ENCODE assay signal across 8 cellular contexts in the genomic region with DNA sequence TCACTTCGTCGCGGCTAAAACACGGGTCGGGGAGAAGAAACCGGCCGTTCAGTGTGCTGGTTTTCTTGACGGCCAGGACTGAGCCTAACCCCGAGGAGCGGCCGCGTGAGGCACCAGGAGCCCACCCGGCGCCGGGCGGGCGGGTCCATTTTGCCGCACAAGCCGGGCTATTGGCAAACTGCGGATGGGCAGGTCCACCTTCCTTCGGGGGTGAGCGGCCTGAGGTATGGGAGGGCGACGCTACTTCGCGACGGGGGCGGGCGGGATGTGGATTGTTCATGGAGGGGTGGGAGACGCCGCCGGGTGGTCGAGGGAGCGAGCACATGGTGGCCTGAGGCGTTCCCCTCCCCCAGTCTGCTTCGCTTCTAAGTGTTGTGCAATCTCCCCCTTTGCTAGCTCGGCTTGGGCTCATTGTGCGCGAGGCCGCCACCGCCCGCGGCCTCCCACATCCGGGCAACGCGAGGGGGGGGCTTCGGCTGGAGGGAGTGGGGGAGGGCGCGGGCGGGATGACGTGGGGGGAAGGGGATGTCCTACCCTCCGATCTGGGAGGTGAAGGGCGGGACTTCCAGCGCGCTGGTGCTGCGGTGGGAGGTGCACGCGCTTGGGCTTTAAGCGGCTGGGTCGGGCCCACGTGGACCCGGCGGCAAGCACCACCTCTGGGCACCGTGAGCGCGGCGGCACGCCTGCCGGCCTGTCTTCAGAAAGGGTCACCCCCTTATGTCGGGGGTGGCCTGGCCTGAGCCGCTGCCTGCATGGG. TPM values are rescaled to one million over a fixed set of nuclear protein-coding genes. Genes with fewer than 3 reads are reported as not detected.
DNase-seq lines count a peak whose midpoint lies in the region; ATAC-seq and TF ChIP-seq lines count a peak whose summit lies in the region.

No MANE protein-coding gene starts in this region.

- H3K9ac ChIP-seq in SK-N-MC (ENCODE audit: insufficient read length): peak overlapping the region; percentile 100

- DNase-seq in LNCaP clone FGC (ENCODE audit: low read depth) (no peak), SK-N-MC (ENCODE audit: low read depth, low spot score) (no peak), globus pallidus (ENCODE audit: low spot score) (peak; percentile 92), occipital lobe (lab: John Stamatoyannopoulos, UW) (peak; percentile 86), substantia nigra (lab: John Stamatoyannopoulos, UW) (peak; percentile 46 to 93 (median 82))
- peak; percentile 95 for DNase-seq in activated naive CD4-positive, alpha-beta T cell treated with anti-CD3 and anti-CD28 coated beads, Interleukin-2, amount 10 ng/mL, durations not matched to agents 7 days and 5 days

- H3K27ac ChIP-seq in SK-N-MC (peak overlapping the region; percentile 98), substantia nigra (ENCODE audit: low read depth, low read length, poor library complexity, severe bottlenecking) (peak overlapping the region; percentile 97)

- CTCF ChIA-PET in activated naive CD4-positive, alpha-beta T cell treated with anti-CD3 and anti-CD28 coated beads, Interleukin-2, amount 10 ng/mL, durations not matched to agents 7 days and 5 days (lab: Charles Lee): interaction anchor here (1.7 to 1.9 kb wide), 2 partner anchors 13 to 16 kb away, joined by 5 to 9 read pairs; partner anchors contain the start of gene SENP3

- H3K36me3 ChIP-seq in SK-N-MC (ENCODE audit: insufficient read depth, low read length): peaks cover 81% of the 10 kb centered on the region

- H3K27me3 Mint-ChIP-seq in activated naive CD4-positive, alpha-beta T cell treated with anti-CD3 and anti-CD28 coated beads, Interleukin-2, amount 10 ng/mL, durations not matched to agents 7 days and 5 days: peaks cover 9% of the 10 kb centered on the region

- no peak for ATAC-seq in HG02678 (IDR thresholded peaks at IDR 0.05; ENCODE audit: unreplicated experiment)

- no peaks in the 10 kb centered on the region for H3K9me3 ChIP-seq in SK-N-MC (ENCODE audit: low read depth, low read length)

- peak overlapping the region; percentile 94 for H3K4me3 Mint-ChIP-seq in activated naive CD4-positive, alpha-beta T cell treated with anti-CD3 and anti-CD28 coated beads, Interleukin-2, amount 10 ng/mL, durations not matched to agents 7 days and 5 days

- peak overlapping the region; percentile 99 for H3K4me3 ChIP-seq in LNCaP clone FGC (ENCODE audit: low read depth, low read length)
- peak overlapping the region; percentile 99 for H3K4me3 ChIP-seq in SK-N-MC

- H3K9me3 Mint-ChIP-seq in activated naive CD4-positive, alpha-beta T cell treated with anti-CD3 and anti-CD28 coated beads, Interleukin-2, amount 10 ng/mL, durations not matched to agents 7 days and 5 days: no peaks in the 10 kb centered on the region

- peak; percentile 47 for TF ChIP-seq POLR2A in GM15510 (IDR thresholded peaks at IDR 0.05; ENCODE audit: borderline replicate concordance, extremely low read depth, insufficient read length)

- TF ChIP-seq CTCF in LNCaP clone FGC (IDR thresholded peaks at IDR 0.05; ENCODE audit: control insufficient read depth, extremely low read depth, insufficient read depth): no peak

- H3K36me3 Mint-ChIP-seq in activated naive CD4-positive, alpha-beta T cell treated with anti-CD3 and anti-CD28 coated beads, Interleukin-2, amount 10 ng/mL, durations not matched to agents 7 days and 5 days: peaks cover 79% of the 10 kb centered on the region

- H3K4me1 Mint-ChIP-seq in activated naive CD4-positive, alpha-beta T cell treated with anti-CD3 and anti-CD28 coated beads, Interleukin-2, amount 10 ng/mL, durations not matched to agents 7 days and 5 days: peaks cover 76% of the 10 kb centered on the region

- H3K27ac Mint-ChIP-seq in activated naive CD4-positive, alpha-beta T cell treated with anti-CD3 and anti-CD28 coated beads, Interleukin-2, amount 10 ng/mL, durations not matched to agents 7 days and 5 days: peak overlapping the region; percentile 98

RNA-seq across cellular contexts. Expression of gene CD68, which starts 5.9 kb away (rescaled TPM):
- 0.62 TPM for total RNA-seq in occipital lobe

RNA-seq across cellular contexts. Expression of gene MPDU1, which starts 10.2 kb away (rescaled TPM):
- total RNA-seq in occipital lobe: 34.8 TPM

RNA-seq across cellular contexts. Expression of gene SENP3, which starts 11.8 kb away (rescaled TPM):
- 84.8 TPM for total RNA-seq in occipital lobe

RNA-seq across cellular contexts. Expression of gene TNFSF13, which starts 15.0 kb away (rescaled TPM):
- total RNA-seq in occipital lobe: 0.31 TPM

RNA-seq across cellular contexts. Expression of gene SOX15, which starts 16.4 kb away (rescaled TPM):
- 0.47 TPM for total RNA-seq in occipital lobe

Comparison
In these comparisons a context has a peak if more than half of its experiments do, and no peak if none do; other contexts are left out.
1. DNase-seq: peak in activated naive CD4-positive, alpha-beta T cell treated with anti-CD3 and anti-CD28 coated beads, Interleukin-2, amount 10 ng/mL, durations not matched to agents 7 days and 5 days (single experiment), globus pallidus (single experiment), occipital lobe (single experiment) and substantia nigra (49 of 49); none in LNCaP clone FGC (single experiment) and SK-N-MC (single experiment).